ENCODE assay signal across 25 cellular contexts in genomic region chr4:80162418-80162817, GRCh38. TPM values are rescaled to one million over a fixed set of nuclear protein-coding genes. Genes with fewer than 3 reads are reported as not detected.
"Had no signal": no experiment of that assay in that cellular context is flagged by ENCODE, and none has a peak within 500 bp of the region (broad histone marks: within the 10 kb centered on the region; RNA-seq: fewer than 3 reads in every experiment).

No MANE protein-coding gene starts in this region.

- H3K27me3 ChIP-seq: colonic mucosa, esophagus squamous epithelium, gastrocnemius medialis, heart right ventricle, left lung had no signal

- DNase-seq: colonic mucosa; cortex of kidney; effector CD8-positive, alpha-beta T cell; effector memory CD8-positive, alpha-beta T cell; endodermal cell; erythroblast; esophagus squamous epithelium; foreskin fibroblast; foreskin melanocyte; gastrocnemius medialis; glutamatergic neuron; head of caudate nucleus; heart right ventricle; hippocampal formation; left cardiac atrium; left lung; left ventricle myocardium superior; lower lobe of right lung; mesenchymal stem cell; mucosa of descending colon had no signal

- H3K27ac ChIP-seq: colonic mucosa, epithelial cell of prostate, esophagus squamous epithelium, gastrocnemius medialis, heart right ventricle, left lung, lower lobe of right lung had no signal

- FAIRE-seq: endometrium, islet of Langerhans, keratinocyte had no signal

- H3K36me3 ChIP-seq: colonic mucosa, esophagus squamous epithelium, gastrocnemius medialis, heart right ventricle, left lung, lower lobe of right lung had no signal

- ATAC-seq: effector memory CD8-positive, alpha-beta T cell; esophagus mucosa; gastrocnemius medialis; heart right ventricle; left cardiac atrium; left lung; left ventricle myocardium superior; lower lobe of right lung; mucosa of descending colon had no signal

- H3K9me3 ChIP-seq: colonic mucosa, esophagus squamous epithelium, gastrocnemius medialis, lower lobe of right lung, mucosa of descending colon had no signal

- H3K4me1 ChIP-seq: colonic mucosa, esophagus squamous epithelium, gastrocnemius medialis, heart right ventricle, left lung, lower lobe of right lung had no signal

- H3K4me3 ChIP-seq: colonic mucosa, esophagus squamous epithelium, gastrocnemius medialis, heart right ventricle, left lung, lower lobe of right lung, mucosa of descending colon had no signal

RNA-seq across cellular contexts. Expression of gene PRDM8, which starts 34.9 kb away (rescaled TPM):
- total RNA-seq: endodermal cell had no signal
